ENCODE assay signal across 8 cellular contexts in genomic region chr2:197293252-197294007, GRCh38. TPM values are rescaled to one million over a fixed set of nuclear protein-coding genes. Genes with fewer than 3 reads are reported as not detected.
DNase-seq lines count a peak whose midpoint lies in the region; ATAC-seq and TF ChIP-seq lines count a peak whose summit lies in the region.

No MANE protein-coding gene starts in this region.

- H3K27ac ChIP-seq in BLaER1 treated with 17β-estradiol and CSF1 and Interleukin-3, amounts not matched to agents 10 nM and 100 nM, result peak overlapping the region in 7 of 11 experiments; percentile 7 to 65 (median 56); a peak in 12 of 22 replicates
- peak overlapping the region; percentile 46 to 70 (median 50) for H3K27ac ChIP-seq in esophagus muscularis mucosa (replicated peaks in 1 of 4)
- peak overlapping the region; percentile 81 for H3K27ac ChIP-seq in thymus (ENCODE audit: low read depth)

- H3K9me3 ChIP-seq in BLaER1 treated with 17β-estradiol and CSF1 and Interleukin-3, amounts not matched to agents 10 nM and 100 nM (replicated peaks in 1 of 11), result peaks cover 0 to 20% (median 0%) of the 10 kb centered on the region in 11 experiments; a peak in 9 of 22 replicates
- H3K9me3 ChIP-seq in esophagus muscularis mucosa (no peaks in the 10 kb centered on the region), thymus (ENCODE audit: control insufficient read depth) (no peaks in the 10 kb centered on the region)

- H3K4me3 ChIP-seq in BLaER1 treated with 17β-estradiol and CSF1 and Interleukin-3, amounts not matched to agents 10 nM and 100 nM, result peak overlapping the region in 1 of 10 experiments; percentile 6; a peak in 1 of 20 replicates
- H3K4me3 ChIP-seq in esophagus muscularis mucosa, result no peak overlapping the region
- H3K4me3 ChIP-seq in thymus (ENCODE audit: low read length), result peak overlapping the region; percentile 33
- no peak overlapping the region for H3K4me3 ChIP-seq in H7 (ENCODE audit: insufficient read depth, low read depth, low read length)

- 42% methylated on average over 5 of the region's 5 CpGs for WGBS in esophagus muscularis mucosa
- WGBS in thymus, result 22% methylated on average over 5 of the region's 5 CpGs

- peak overlapping the region in 4 of 11 experiments; percentile 24 to 34 (median 29); a peak in 4 of 22 replicates for H3K9ac ChIP-seq in BLaER1 treated with 17β-estradiol and CSF1 and Interleukin-3, amounts not matched to agents 10 nM and 100 nM

- TF ChIP-seq EP300 in esophagus muscularis mucosa (IDR thresholded peaks at IDR 0.05), result no peak

- H4K20me1 ChIP-seq in BLaER1 treated with 17β-estradiol and CSF1 and Interleukin-3, amounts not matched to agents 10 nM and 100 nM, result peaks cover 0 to 45% (median 0%) of the 10 kb centered on the region in 11 experiments; a peak in 2 of 22 replicates

- H3K27me3 ChIP-seq in BLaER1 treated with 17β-estradiol and CSF1 and Interleukin-3, amounts not matched to agents 10 nM and 100 nM, result no peaks in the 10 kb centered on the region
- H3K27me3 ChIP-seq in esophagus muscularis mucosa, result no peaks in the 10 kb centered on the region
- H3K27me3 ChIP-seq in thymus (ENCODE audit: control insufficient read depth, insufficient read depth), result no peaks in the 10 kb centered on the region
- no peaks in the 10 kb centered on the region for H3K27me3 ChIP-seq in H7 (ENCODE audit: control insufficient read depth, insufficient read depth, low read length)

- peaks cover 0 to 22% (median 0%) of the 10 kb centered on the region in 11 experiments; a peak in 5 of 22 replicates for H3K36me3 ChIP-seq in BLaER1 treated with 17β-estradiol and CSF1 and Interleukin-3, amounts not matched to agents 10 nM and 100 nM
- H3K36me3 ChIP-seq in esophagus muscularis mucosa (no peaks in the 10 kb centered on the region), thymus (ENCODE audit: control insufficient read depth, insufficient read depth) (peaks cover under 1% of the 10 kb centered on the region), H7 (replicated peaks; ENCODE audit: control insufficient read depth, insufficient read depth, low read length) (no peaks in the 10 kb centered on the region)

- intact Hi-C loops in esophagus muscularis mucosa (cut with DNase I), result loop anchor here (5.0 kb wide), 1 partner anchor 36 kb away; no protein-coding TSS in a partner anchor

- peaks cover 0 to 76% (median 38%) of the 10 kb centered on the region in 10 experiments; a peak in 15 of 20 replicates for H3K4me1 ChIP-seq in BLaER1 treated with 17β-estradiol and CSF1 and Interleukin-3, amounts not matched to agents 10 nM and 100 nM
- H3K4me1 ChIP-seq in esophagus muscularis mucosa (peaks cover 21 to 41% (median 27%) of the 10 kb centered on the region in 4 donors), thymus (ENCODE audit: control insufficient read depth, insufficient read depth, low read length) (peaks cover 34% of the 10 kb centered on the region)

- TF ChIP-seq CTCF in esophagus muscularis mucosa (IDR thresholded peaks at IDR 0.05), result no peak

- DNase-seq in NOMO-1 (lab: John Stamatoyannopoulos, UW; ENCODE audit: unreplicated experiment in 2 of 2), result peak; percentile 31 to 65
- no peak for DNase-seq in esophagus muscularis mucosa (ENCODE audit: extremely low spot score)
- no peak for DNase-seq in H7
- DNase-seq in SK-N-DZ (ENCODE audit: low spot score), result no peak

- H3K4me2 ChIP-seq in BLaER1 treated with 17β-estradiol and CSF1 and Interleukin-3, amounts not matched to agents 10 nM and 100 nM, result peak overlapping the region in 8 of 11 experiments; percentile 8 to 88 (median 60); a peak in 15 of 22 replicates

- peak; percentile 30 for ATAC-seq in GM21367 (IDR thresholded peaks at IDR 0.05; ENCODE audit: unreplicated experiment)
- ATAC-seq in HG02642 (IDR thresholded peaks at IDR 0.05; ENCODE audit: poor library complexity, unreplicated experiment), result no peak

- TF ChIP-seq POLR2A in esophagus muscularis mucosa (IDR thresholded peaks at IDR 0.05; ENCODE audit: low read depth), result no peak

RNA-seq across cellular contexts. Expression of gene ANKRD44, which starts 17.1 kb away (rescaled TPM):
- 10 to 100 TPM; 41.4 to 76.6 (median 48.1) TPM for total RNA-seq in esophagus muscularis mucosa
- polyA plus RNA-seq in thymus, result 25.2 TPM
- total RNA-seq in H7 (2014; rRNA removed; shearing (Covaris generic)), result 0.76 and 3.2 TPM in 2 replicates
- polyA plus RNA-seq in SK-N-DZ (2014; cell fraction: cytosol; rRNA removed), result 8.5 and 12.2 TPM in 2 replicates
- 15.0 and 25.4 TPM in 2 replicates for polyA plus RNA-seq in SK-N-DZ (2014; cell fraction: nucleus; rRNA removed)

Comparison
In these comparisons a context has a peak if more than half of its experiments do, and no peak if none do; other contexts are left out.
1. DNase-seq: peak in NOMO-1 (2 of 2); none in esophagus muscularis mucosa (single experiment), H7 (single experiment) and SK-N-DZ (single experiment).
2. RNA of gene ANKRD44, which starts 17.1 kb away (total RNA-seq): 41.4 to 76.6 TPM in esophagus muscularis mucosa; 0.76 to 3.2 TPM in H7; every median in the first group is over 10 times any median in the second.
3. Peak in every context shown above with its lines, with median percentiles within 50 percentile points of each other: H3K27ac ChIP-seq.